14 cellular contexts compared by ENCODE assay signal in genomic region chr5:109866051-109866450, GRCh38.
A peak's percentile ranks its signal among the peaks of the same experiment; 100 is the strongest.
DNase-seq lines count a peak whose midpoint lies in the region; ATAC-seq, FAIRE-seq and TF ChIP-seq lines count a peak whose summit lies in the region.
"Had no signal": no experiment of that assay in that cellular context is flagged by ENCODE, and none has a peak within 500 bp of the region (broad histone marks: within the 10 kb centered on the region; RNA-seq: fewer than 3 reads in every experiment).

No MANE protein-coding gene starts in this region.

- POLR2A ChIA-PET in CD8-positive, alpha-beta T cell (lab: Charles Lee) = interaction anchor here (0.8 to 1.3 kb wide), 2 partner anchors 10 to 15 kb away, joined by 3 read pairs; no protein-coding TSS in a partner anchor

- peaks cover 57% of the 10 kb centered on the region for H3K4me1 ChIP-seq in CD8-positive, alpha-beta T cell (ENCODE audit: insufficient read depth, low read length)
- H3K4me1 ChIP-seq in mesodermal cell (ENCODE audit: control insufficient read depth, insufficient read depth, low read length, poor library complexity, severe bottlenecking) = peaks cover 47% of the 10 kb centered on the region

- no peak overlapping the region for H3K27ac ChIP-seq in CD8-positive, alpha-beta T cell (ENCODE audit: low read depth, low read length)
- H3K27ac ChIP-seq in mesodermal cell (ENCODE audit: low read depth, low read length, severe bottlenecking) = peak overlapping the region; percentile 98

- H3K4me3 ChIP-seq in CD8-positive, alpha-beta T cell (ENCODE audit: low read depth, low read length) = no peak overlapping the region
- H3K4me3 ChIP-seq in bronchial epithelial cell (ENCODE audit: low read depth, low read length) (no peak overlapping the region), mesodermal cell (ENCODE audit: extremely low read depth, insufficient read depth, low read length, poor library complexity, severe bottlenecking) (no peak overlapping the region)

- H3K27me3 ChIP-seq in CD8-positive, alpha-beta T cell (ENCODE audit: insufficient read depth, low read length) = no peaks in the 10 kb centered on the region
- H3K27me3 ChIP-seq in bronchial epithelial cell (ENCODE audit: control insufficient read depth, insufficient read depth, low read length) = no peaks in the 10 kb centered on the region

- WGBS in mesodermal cell (ENCODE audit: insufficient coverage in 2 of 2), 2 experiments = 45% methylated on average over 2 of the region's 2 CpGs; no CpG with 5 or more reads in 1 of the 2 experiments

- no peak for TF ChIP-seq CTCF in CD8-positive, alpha-beta T cell (IDR thresholded peaks at IDR 0.05)
- no peak for TF ChIP-seq CTCF in bronchial epithelial cell (IDR thresholded peaks at IDR 0.05; ENCODE audit: insufficient read depth, low read length, severe bottlenecking)

- H3K36me3 Mint-ChIP-seq in CD8-positive, alpha-beta T cell = peaks cover 68% of the 10 kb centered on the region

- no peak for DNase-seq in CD8-positive, alpha-beta T cell
- DNase-seq in NCI-H2196 (lab: John Stamatoyannopoulos, UW; ENCODE audit: unreplicated experiment) = peak; percentile 71
- DNase-seq in bronchial epithelial cell (ENCODE audit: low read depth) = peak; percentile 79
- no peak for DNase-seq in NCI-H446 (lab: John Stamatoyannopoulos, UW)
- no peak for DNase-seq in retina
- no peak for DNase-seq in NCI-H2107 (lab: John Stamatoyannopoulos, UW)
- DNase-seq: activated CD8-positive, alpha-beta memory T cell treated with anti-CD3 and anti-CD28 coated beads, Interleukin-2, amount 50 U/mL, for 4 hours; natural killer cell; stimulated activated CD8-positive, alpha-beta memory T cell treated with anti-CD3 and anti-CD28 coated beads, Interleukin-4, amount 100 ng/mL, for 48 hours had no signal

- no peaks in the 10 kb centered on the region for H3K27me3 Mint-ChIP-seq in CD8-positive, alpha-beta T cell (ENCODE audit: low read depth)
- H3K27me3 Mint-ChIP-seq: CD4-positive, alpha-beta T cell had no signal

- peaks cover 5% of the 10 kb centered on the region for H3K36me3 ChIP-seq in CD8-positive, alpha-beta T cell (ENCODE audit: insufficient read depth, low read length)
- peaks cover 1% of the 10 kb centered on the region for H3K36me3 ChIP-seq in bronchial epithelial cell (ENCODE audit: control insufficient read depth, insufficient read depth, low read length)
- peaks cover 59% of the 10 kb centered on the region for H3K36me3 ChIP-seq in mesodermal cell (ENCODE audit: control insufficient read depth, insufficient read depth, low read length)

- intact Hi-C loops in CD8-positive, alpha-beta T cell (cut with DNase I, micrococcal nuclease) = loop anchor here in 1 of 2 experiments (1.0 kb wide), 1 partner anchor 9 kb away; no protein-coding TSS in a partner anchor

- H3K4me1 Mint-ChIP-seq in CD8-positive, alpha-beta T cell (ENCODE audit: low read depth) = peaks cover 76% of the 10 kb centered on the region

- H3K9me3 Mint-ChIP-seq in CD8-positive, alpha-beta T cell = no peaks in the 10 kb centered on the region
- H3K9me3 Mint-ChIP-seq: CD4-positive, alpha-beta T cell; natural killer cell had no signal

- no peak for FAIRE-seq in bronchial epithelial cell (lab: Jason Lieb, UNC)
- FAIRE-seq: HepG2 had no signal

- H3K4me3 Mint-ChIP-seq in CD8-positive, alpha-beta T cell = no peak overlapping the region
- H3K4me3 Mint-ChIP-seq: CD4-positive, alpha-beta T cell; natural killer cell had no signal

- peak overlapping the region; percentile 66 for H3K27ac Mint-ChIP-seq in CD8-positive, alpha-beta T cell
- H3K27ac Mint-ChIP-seq: CD4-positive, alpha-beta T cell; natural killer cell had no signal

- no peak for ATAC-seq in CD8-positive, alpha-beta T cell
- no peak for ATAC-seq in GM21423 (IDR thresholded peaks at IDR 0.05; ENCODE audit: unreplicated experiment)
- ATAC-seq: natural killer cell, Right ventricle myocardium inferior had no signal

- no peaks in the 10 kb centered on the region for H3K9me3 ChIP-seq in CD8-positive, alpha-beta T cell (ENCODE audit: low read length)
- no peaks in the 10 kb centered on the region for H3K9me3 ChIP-seq in mesodermal cell (ENCODE audit: control insufficient read depth, low read length)

- CTCF ChIA-PET in CD8-positive, alpha-beta T cell (lab: Charles Lee) = no interaction called here

Comparison
In these comparisons a context has a peak if more than half of its experiments do, and no peak if none do; other contexts are left out.
1. DNase-seq: peak in NCI-H2196 (single experiment) and bronchial epithelial cell (single experiment); none in CD8-positive, alpha-beta T cell (0 of 7), NCI-H446 (0 of 2), retina (single experiment) and NCI-H2107 (single experiment).